Comparison of ENCODE assay signal across 8 cellular contexts in the genomic region with DNA sequence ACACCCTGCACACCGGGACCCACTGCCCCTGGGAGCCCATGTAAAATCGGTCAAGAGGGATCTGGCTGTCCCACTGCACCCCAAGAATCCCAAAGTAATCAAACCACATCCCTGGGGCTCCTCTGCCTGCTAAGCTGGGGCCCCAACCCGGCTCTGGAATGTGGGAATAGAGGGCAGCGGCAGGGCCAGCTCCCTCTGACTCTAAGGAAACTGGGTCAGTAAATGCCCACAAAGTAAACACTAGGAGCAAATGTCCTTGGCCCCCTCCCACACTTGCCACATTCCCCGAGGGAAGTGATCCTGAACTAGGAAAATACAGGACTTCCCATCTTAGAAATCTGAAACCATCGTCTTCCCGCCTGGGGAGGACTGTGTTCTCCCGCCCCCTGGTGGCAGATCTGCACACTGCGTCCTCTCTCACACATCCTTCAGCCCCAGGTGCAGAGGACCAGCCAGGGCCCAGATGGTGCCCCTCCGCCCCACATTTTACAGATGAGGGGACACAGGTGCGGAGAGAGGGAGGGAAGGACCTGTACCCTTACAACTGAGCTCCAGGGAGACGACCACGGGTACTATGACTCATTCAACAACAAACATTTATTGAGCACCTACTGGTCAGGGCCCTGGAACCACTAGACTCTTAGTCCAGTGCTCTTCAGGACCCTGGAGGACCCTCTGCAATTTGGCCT. TPM values are rescaled to one million over a fixed set of nuclear protein-coding genes. Genes with fewer than 3 reads are reported as not detected.
DNase-seq lines count a peak whose midpoint lies in the region; ATAC-seq, FAIRE-seq and TF ChIP-seq lines count a peak whose summit lies in the region.

No MANE protein-coding gene starts in this region.

- ATAC-seq in activated CD4-positive, alpha-beta T cell treated with anti-CD3 and anti-CD28 coated beads for 36 hours, result peak; percentile 95
- ATAC-seq in left lung, result peak; percentile 91
- no peak for ATAC-seq in HG02852 (IDR thresholded peaks at IDR 0.05; ENCODE audit: unreplicated experiment)

- peaks cover 4% of the 10 kb centered on the region for H3K4me1 Mint-ChIP-seq in activated CD4-positive, alpha-beta T cell treated with anti-CD3 and anti-CD28 coated beads for 36 hours

- H3K4me3 ChIP-seq in colonic mucosa (no peak overlapping the region), left lung (no peak overlapping the region)

- POLR2A ChIA-PET in activated CD4-positive, alpha-beta T cell treated with anti-CD3 and anti-CD28 coated beads for 36 hours (lab: Charles Lee), result interaction anchor here (0.7 kb wide), 1 partner anchor 18 kb away, joined by 3 read pairs; no protein-coding TSS in a partner anchor

- CTCF ChIA-PET in activated CD4-positive, alpha-beta T cell treated with anti-CD3 and anti-CD28 coated beads for 36 hours (lab: Charles Lee), result interaction anchor here (0.6 to 3.1 kb wide), 19 partner anchors 9 to 105 kb away, joined by 3 to 33 read pairs (median 5); a partner anchor contains a TSS

- peak overlapping the region; percentile 63 for H3K27ac ChIP-seq in colonic mucosa
- H3K27ac ChIP-seq in left lung, result no peak overlapping the region

- intact Hi-C loops in activated CD4-positive, alpha-beta T cell treated with anti-CD3 and anti-CD28 coated beads for 36 hours (cut with DNase I, micrococcal nuclease), result loop anchor here (1.0 kb wide), 1 partner anchor 63 kb away; no protein-coding TSS in a partner anchor
- intact Hi-C loops in colonic mucosa (cut with DNase I) (loop anchor here (2.0 kb wide), 1 partner anchor 65 kb away; no protein-coding TSS in a partner anchor), left lung (cut with DNase I) (loop anchor here (2.0 to 10.0 kb wide), 2 partner anchors 63 to 67 kb away; a partner anchor contains a TSS)

- DNase-seq in GM19239 (ENCODE audit: insufficient read length, low spot score) (peak; percentile 86), NCI-H2227 (lab: John Stamatoyannopoulos, UW; ENCODE audit: unreplicated experiment) (peak; percentile 87), colonic mucosa (peak; percentile 90), left lung (peak; percentile 78 to 92)
- peak; percentile 86 for DNase-seq in activated CD4-positive, alpha-beta T cell treated with anti-CD3 and anti-CD28 coated beads for 36 hours
- DNase-seq in stimulated activated CD4-positive, alpha-beta T cell treated with anti-CD3 and anti-CD28 coated beads, Interleukin-4, amount 100 ng/mL, for 24 hours, result peak; percentile 79

- H3K9me3 ChIP-seq in colonic mucosa (no peaks in the 10 kb centered on the region), left lung (no peaks in the 10 kb centered on the region)

- H3K36me3 ChIP-seq in colonic mucosa (no peaks in the 10 kb centered on the region), left lung (no peaks in the 10 kb centered on the region)

- FAIRE-seq in A204.1 (lab: Jason Lieb, UNC) (peak; percentile 82), GM19239 (lab: Jason Lieb, UNC) (peak; percentile 77)

- no peaks in the 10 kb centered on the region for H3K27me3 Mint-ChIP-seq in activated CD4-positive, alpha-beta T cell treated with anti-CD3 and anti-CD28 coated beads for 36 hours

- H3K27me3 ChIP-seq in colonic mucosa (no peaks in the 10 kb centered on the region), left lung (no peaks in the 10 kb centered on the region)

- H3K4me3 Mint-ChIP-seq in activated CD4-positive, alpha-beta T cell treated with anti-CD3 and anti-CD28 coated beads for 36 hours, result no peak overlapping the region

- peaks cover 4% of the 10 kb centered on the region for H3K4me1 ChIP-seq in colonic mucosa
- peaks cover 9 to 10% of the 10 kb centered on the region in 2 donors for H3K4me1 ChIP-seq in left lung

- peak overlapping the region; percentile 0 to 41 for H3K9ac ChIP-seq in colonic mucosa (ENCODE audit: low read depth in 2 of 2, low read length in 2 of 2)

- no peaks in the 10 kb centered on the region for H3K36me3 Mint-ChIP-seq in activated CD4-positive, alpha-beta T cell treated with anti-CD3 and anti-CD28 coated beads for 36 hours (ENCODE audit: low read depth)

- no peaks in the 10 kb centered on the region for H3K9me3 Mint-ChIP-seq in activated CD4-positive, alpha-beta T cell treated with anti-CD3 and anti-CD28 coated beads for 36 hours (ENCODE audit: low read depth)

- no peak overlapping the region for H3K27ac Mint-ChIP-seq in activated CD4-positive, alpha-beta T cell treated with anti-CD3 and anti-CD28 coated beads for 36 hours

- TF ChIP-seq CTCF in colonic mucosa (IDR thresholded peaks at IDR 0.05) (peak; percentile 96), left lung (IDR thresholded peaks at IDR 0.05) (peak; percentile 91 to 96)

RNA-seq across cellular contexts. Expression of a gene that starts 10.2 kb away (rescaled TPM):
- total RNA-seq in activated CD4-positive, alpha-beta T cell treated with anti-CD3 and anti-CD28 coated beads for 36 hours, result 1 to 10 TPM; 1.5 to 2.0 TPM
- total RNA-seq in colonic mucosa (10 to 100 TPM in 1 of 2 donors, 1 to 10 TPM in 1; 8.5 to 16.7 TPM), left lung (10 to 100 TPM; 19.1 to 27.8 TPM)

RNA-seq across cellular contexts. Expression of a gene that starts 11.3 kb away (rescaled TPM):
- total RNA-seq in activated CD4-positive, alpha-beta T cell treated with anti-CD3 and anti-CD28 coated beads for 36 hours, result under 1 TPM; 0.39 to 0.42 TPM
- total RNA-seq in colonic mucosa, result 10 to 100 TPM; 10.3 to 12.8 TPM
- 100 to 1,000 TPM in 1 of 2 donors, 10 to 100 TPM in 1; 82.1 to 129 TPM for total RNA-seq in left lung

RNA-seq across cellular contexts. Expression of a gene that starts 15.0 kb away (rescaled TPM):
- total RNA-seq in activated CD4-positive, alpha-beta T cell treated with anti-CD3 and anti-CD28 coated beads for 36 hours, result under 1 TPM; 0.34 to 0.54 TPM
- total RNA-seq in colonic mucosa, result 100 to 1,000 TPM; 317 to 353 TPM
- total RNA-seq in left lung, result 100 to 1,000 TPM in 1 of 2 donors, 10 to 100 TPM in 1; 94.2 to 148 TPM

RNA-seq across cellular contexts. Expression of a gene that starts 34.5 kb away (rescaled TPM):
- 10 to 100 TPM; 37.5 to 46.9 TPM for total RNA-seq in activated CD4-positive, alpha-beta T cell treated with anti-CD3 and anti-CD28 coated beads for 36 hours
- 10 to 100 TPM; 19.5 to 20.2 TPM for total RNA-seq in colonic mucosa
- total RNA-seq in left lung, result 10 to 100 TPM; 30.6 to 34.7 TPM

RNA-seq across cellular contexts. Expression of a gene that starts 36.1 kb away (rescaled TPM):
- total RNA-seq in activated CD4-positive, alpha-beta T cell treated with anti-CD3 and anti-CD28 coated beads for 36 hours, result under 1 TPM; 0.19 to 0.21 TPM
- total RNA-seq in colonic mucosa, result not detected
- not detected for total RNA-seq in left lung

Comparison
In these comparisons a context has a peak if more than half of its experiments do, and no peak if none do; other contexts are left out.
1. RNA of a gene that starts 11.3 kb away (total RNA-seq): 82.1 to 129 TPM in left lung and 10.3 to 12.8 TPM in colonic mucosa; 0.39 to 0.42 TPM in activated CD4-positive, alpha-beta T cell treated with anti-CD3 and anti-CD28 coated beads for 36 hours; every median in the first group is over 4 times any median in the second.
2. RNA of a gene that starts 15.0 kb away (total RNA-seq): 317 to 353 TPM in colonic mucosa and 94.2 to 148 TPM in left lung; 0.34 to 0.54 TPM in activated CD4-positive, alpha-beta T cell treated with anti-CD3 and anti-CD28 coated beads for 36 hours; every median in the first group is over 10 times any median in the second.
3. Peak in every context shown above with its lines, with median percentiles within 50 percentile points of each other: DNase-seq.